In genomic region chr6:87827291-87827690, GRCh38 we compare ENCODE assay signal across 21 cellular contexts.
DNase-seq lines count a peak whose midpoint lies in the region; ATAC-seq and TF ChIP-seq lines count a peak whose summit lies in the region.
"Had no signal": no experiment of that assay in that cellular context is flagged by ENCODE, and none has a peak within 500 bp of the region (broad histone marks: within the 10 kb centered on the region; RNA-seq: fewer than 3 reads in every experiment).

No MANE protein-coding gene starts in this region.

- H3K4me3 Mint-ChIP-seq in memory B cell = no peak overlapping the region
- H3K4me3 Mint-ChIP-seq: B cell; CD4-positive, CD25-positive, alpha-beta regulatory T cell; CD8-positive, alpha-beta T cell; H9 had no signal

- H3K4me3 ChIP-seq in DOHH2 (ENCODE audit: low read length) = 0 out of 2 replicates have a peak overlapping the region, but pooled peaks have one; percentile 25
- no peak overlapping the region for H3K4me3 ChIP-seq in OCI-LY1 (ENCODE audit: low read depth, low read length, poor library complexity, severe bottlenecking)
- no peak overlapping the region for H3K4me3 ChIP-seq in SU-DHL-6 (ENCODE audit: insufficient read depth, low read length, poor library complexity, severe bottlenecking)
- H3K4me3 ChIP-seq: BLaER1, GM23248 had no signal

- H3K36me3 ChIP-seq in DOHH2 (ENCODE audit: control insufficient read depth, low read length) = peaks cover 17% of the 10 kb centered on the region
- no peaks in the 10 kb centered on the region for H3K36me3 ChIP-seq in OCI-LY1 (ENCODE audit: insufficient read depth, low read length)
- no peaks in the 10 kb centered on the region for H3K36me3 ChIP-seq in SU-DHL-6 (ENCODE audit: low read length)
- H3K36me3 ChIP-seq: BLaER1 had no signal

- H3K4me2 ChIP-seq in DOHH2 (ENCODE audit: low read length) (peak overlapping the region; percentile 66; the same call in 1 of the 2 replicates), OCI-LY1 (ENCODE audit: low read length) (no peak overlapping the region; the same call in 1 of the 2 replicates), SU-DHL-6 (ENCODE audit: low read depth, low read length, poor library complexity, severe bottlenecking) (peak overlapping the region; percentile 54)
- H3K4me2 ChIP-seq: BLaER1 had no signal

- H2AFZ ChIP-seq in OCI-LY1 (ENCODE audit: low read length) = no peak overlapping the region
- H2AFZ ChIP-seq in SU-DHL-6 (ENCODE audit: low read depth, low read length, severe bottlenecking) = peak overlapping the region; percentile 1
- H2AFZ ChIP-seq: GM23248 had no signal

- H3K36me3 Mint-ChIP-seq in memory B cell = no peaks in the 10 kb centered on the region
- H3K36me3 Mint-ChIP-seq: CD4-positive, CD25-positive, alpha-beta regulatory T cell had no signal

- TF ChIP-seq POLR2A in erythroblast (IDR thresholded peaks at IDR 0.05; ENCODE audit: low read length) = no peak

- ATAC-seq in memory B cell (ENCODE audit: low read depth) (no peak), HG03025 (IDR thresholded peaks at IDR 0.05; ENCODE audit: low FRiP score, unreplicated experiment) (no peak), HG02763 (IDR thresholded peaks at IDR 0.05; ENCODE audit: unreplicated experiment) (no peak)
- ATAC-seq: CD8-positive, alpha-beta T cell; HCT116 had no signal

- H3K27ac Mint-ChIP-seq in memory B cell = peak overlapping the region; percentile 54
- H3K27ac Mint-ChIP-seq: B cell; CD8-positive, alpha-beta T cell; H9 had no signal

- no peak for TF ChIP-seq CTCF in DOHH2 (IDR thresholded peaks at IDR 0.05; ENCODE audit: low read depth, low read length, poor library complexity, severe bottlenecking)
- no peak for TF ChIP-seq CTCF in OCI-LY1 (IDR thresholded peaks at IDR 0.05; ENCODE audit: low read length)
- TF ChIP-seq CTCF in SU-DHL-6 (IDR thresholded peaks at IDR 0.05; ENCODE audit: insufficient read depth, low read length, poor library complexity, severe bottlenecking) = no peak

- no peak for DNase-seq in memory B cell (ENCODE audit: low spot score in 2 of 2)
- no peak for DNase-seq in erythroblast (lab: John Stamatoyannopoulos, UW)
- no peak for DNase-seq in posterior cingulate gyrus
- DNase-seq: Caco-2; CD4-positive, CD25-positive, alpha-beta regulatory T cell; CD8-positive, alpha-beta T cell; DMS153; DMS79; GF-D8; GM23248; H9 had no signal

- H3K27me3 Mint-ChIP-seq in memory B cell = peaks cover 2% of the 10 kb centered on the region
- H3K27me3 Mint-ChIP-seq: B cell had no signal

- H3K9ac ChIP-seq in OCI-LY1 (ENCODE audit: low read length) (no peak overlapping the region), SU-DHL-6 (ENCODE audit: low read length) (peak overlapping the region; percentile 51)
- H3K9ac ChIP-seq: BLaER1, GM23248 had no signal

- H3K27me3 ChIP-seq in DOHH2 (ENCODE audit: control insufficient read depth, low read length) (no peaks in the 10 kb centered on the region), OCI-LY1 (ENCODE audit: insufficient read depth, low read length) (no peaks in the 10 kb centered on the region), SU-DHL-6 (ENCODE audit: low read length) (no peaks in the 10 kb centered on the region)
- H3K27me3 ChIP-seq: BLaER1 had no signal

- peaks cover 28% of the 10 kb centered on the region for H3K4me1 Mint-ChIP-seq in memory B cell
- H3K4me1 Mint-ChIP-seq: H9 had no signal

- intact Hi-C loops in posterior cingulate gyrus (cut with DNase I) = no loop called here

- H3K9me3 Mint-ChIP-seq in memory B cell = no peaks in the 10 kb centered on the region
- H3K9me3 Mint-ChIP-seq: CD4-positive, CD25-positive, alpha-beta regulatory T cell; CD8-positive, alpha-beta T cell; H9 had no signal

- H3K79me2 ChIP-seq in DOHH2 (ENCODE audit: control insufficient read depth, low read length) (peaks cover 23% of the 10 kb centered on the region), OCI-LY1 (ENCODE audit: insufficient read depth, low read length) (no peaks in the 10 kb centered on the region), SU-DHL-6 (ENCODE audit: insufficient read depth, low read length) (no peaks in the 10 kb centered on the region)

- H3F3A ChIP-seq in DOHH2 (ENCODE audit: control insufficient read depth, insufficient read depth) (peaks cover 38% of the 10 kb centered on the region), OCI-LY1 (ENCODE audit: insufficient read depth, low read length) (no peaks in the 10 kb centered on the region), SU-DHL-6 (ENCODE audit: insufficient read depth) (peaks cover 42% of the 10 kb centered on the region)

- H3K27ac ChIP-seq in DOHH2 (ENCODE audit: low read depth, low read length) (no peak overlapping the region), OCI-LY1 (ENCODE audit: low read depth, low read length, poor library complexity, severe bottlenecking) (peak overlapping the region; percentile 80), SU-DHL-6 (ENCODE audit: low read depth, low read length) (peak overlapping the region; percentile 90)
- H3K27ac ChIP-seq: 22Rv1, BLaER1, C4-2B, GM23248 had no signal

- H3K9me3 ChIP-seq in DOHH2 (ENCODE audit: control insufficient read depth, insufficient read depth, low read length) = no peaks in the 10 kb centered on the region
- H3K9me3 ChIP-seq in OCI-LY1 (ENCODE audit: low read length) = no peaks in the 10 kb centered on the region
- no peaks in the 10 kb centered on the region for H3K9me3 ChIP-seq in SU-DHL-6 (ENCODE audit: insufficient read depth, low read length)
- H3K9me3 ChIP-seq: BLaER1, Caco-2 had no signal

- H3K9me2 ChIP-seq in DOHH2 (replicated peaks; ENCODE audit: control insufficient read depth, low read length) (no peaks in the 10 kb centered on the region), OCI-LY1 (ENCODE audit: low read depth, low read length) (no peaks in the 10 kb centered on the region), SU-DHL-6 (replicated peaks; ENCODE audit: insufficient read depth, low read length) (no peaks in the 10 kb centered on the region)

- no peaks in the 10 kb centered on the region for H4K20me1 ChIP-seq in DOHH2 (ENCODE audit: control insufficient read depth, insufficient read depth, low read depth, low read length)
- no peaks in the 10 kb centered on the region for H4K20me1 ChIP-seq in OCI-LY1 (ENCODE audit: insufficient read depth, low read length)
- no peaks in the 10 kb centered on the region for H4K20me1 ChIP-seq in SU-DHL-6 (ENCODE audit: low read depth, low read length)
- H4K20me1 ChIP-seq: BLaER1 had no signal

- peaks cover 80% of the 10 kb centered on the region for H3K4me1 ChIP-seq in DOHH2 (ENCODE audit: control insufficient read depth, low read length)
- peaks cover 60% of the 10 kb centered on the region for H3K4me1 ChIP-seq in OCI-LY1 (ENCODE audit: insufficient read depth, low read length, severe bottlenecking)
- H3K4me1 ChIP-seq: BLaER1 had no signal
